In genomic region chr15:84842781-84843180, GRCh38 we compare ENCODE assay signal across 17 cellular contexts. TPM values are rescaled to one million over a fixed set of nuclear protein-coding genes. Genes with fewer than 3 reads are reported as not detected.
"Had no signal": no experiment of that assay in that cellular context is flagged by ENCODE, and none has a peak within 500 bp of the region (broad histone marks: within the 10 kb centered on the region; RNA-seq: fewer than 3 reads in every experiment).

No MANE protein-coding gene starts in this region.

- H3K27ac ChIP-seq: adrenal gland, SK-N-MC had no signal

- H3K27me3 ChIP-seq: adrenal gland had no signal

- H3K4me3 ChIP-seq: adrenal gland, mucosa of descending colon, SK-N-MC had no signal

- DNase-seq: activated CD4-positive, CD25-positive, alpha-beta regulatory T cell; activated effector memory CD4-positive, alpha-beta T cell treated with anti-CD3 and anti-CD28 coated beads, Interleukin-2, amount 50 U/mL, for 16 hours; cerebellar nuclear complex; effector memory CD8-positive, alpha-beta T cell; foreskin melanocyte; head of caudate nucleus; left colon; mammary epithelial cell; mucosa of descending colon; natural killer cell; stimulated activated CD4-positive, alpha-beta T cell treated with anti-CD3 and anti-CD28 coated beads, Interleukin-2, amount 100 ng/mL, for 24 hours; trophoblast cell had no signal

- ATAC-seq: effector memory CD8-positive, alpha-beta T cell; left colon; mucosa of descending colon; natural killer cell; sciatic nerve had no signal

RNA-seq across cellular contexts. Expression of gene SLC28A1, which starts 41.7 kb away (rescaled TPM):
- total RNA-seq: fibroblast of lung, left colon, mucosa of descending colon, natural killer cell, progenitor cell of endocrine pancreas had no signal
- polyA plus RNA-seq: fibroblast of lung, mammary epithelial cell had no signal
